ENCODE assay signal across 9 cellular contexts in genomic region chr9:1837453-1838084, GRCh38.
DNase-seq lines count a peak whose midpoint lies in the region; ATAC-seq and TF ChIP-seq lines count a peak whose summit lies in the region.
"Had no signal": no experiment of that assay in that cellular context is flagged by ENCODE, and none has a peak within 500 bp of the region (broad histone marks: within the 10 kb centered on the region; RNA-seq: fewer than 3 reads in every experiment).

No MANE protein-coding gene starts in this region.

- H3F3A ChIP-seq in PC-3 (ENCODE audit: low read length, unreplicated experiment) = no peaks in the 10 kb centered on the region

- peak; percentile 25; the same call in 1 of the 2 replicates for TF ChIP-seq CTCF in PC-3 (conservative IDR thresholded peaks at IDR 0.05; ENCODE audit: low read depth, low read length)

- H3K9me2 ChIP-seq in PC-3 (replicated peaks; ENCODE audit: low read length) = no peaks in the 10 kb centered on the region

- no peak overlapping the region for H3K4me2 ChIP-seq in PC-3 (ENCODE audit: low read length)

- no peak overlapping the region for H3K9ac ChIP-seq in PC-3 (ENCODE audit: low read length)

- ATAC-seq in GM18868 (IDR thresholded peaks at IDR 0.05; ENCODE audit: unreplicated experiment) (peak; percentile 71), HG03439 (IDR thresholded peaks at IDR 0.05; ENCODE audit: unreplicated experiment) (peak; percentile 73), PC-3 (no peak)

- no peaks in the 10 kb centered on the region for H3K27me3 ChIP-seq in PC-3 (ENCODE audit: low read length)

- H3K79me2 ChIP-seq in PC-3 (ENCODE audit: low read length) = no peaks in the 10 kb centered on the region

- H2AFZ ChIP-seq in PC-3 (ENCODE audit: low read length) = no peak overlapping the region

- CTCF ChIA-PET in PC-3 (lab: Charles Lee) = interaction anchor here (0.7 kb wide), 1 partner anchor 825 kb away, joined by 3 read pairs; no protein-coding TSS in a partner anchor

- H3K36me3 ChIP-seq in PC-3 (ENCODE audit: low read depth, low read length) = no peaks in the 10 kb centered on the region

- H3K27ac ChIP-seq in PC-3 (ENCODE audit: low read length) = no peak overlapping the region

- intact Hi-C loops in PC-3 (cut with micrococcal nuclease) = no loop called here
- intact Hi-C loops in head of caudate nucleus (cut with DNase I) = no loop called here

- H4K20me1 ChIP-seq in PC-3 (ENCODE audit: low read length) = no peaks in the 10 kb centered on the region

- H3K4me3 ChIP-seq in PC-3 (ENCODE audit: low read length) = no peak overlapping the region

- no peaks in the 10 kb centered on the region for H3K4me1 ChIP-seq in PC-3 (ENCODE audit: insufficient read depth, low read length)

- POLR2A ChIA-PET in PC-3 (lab: Charles Lee; ENCODE audit: unreplicated experiment) = no interaction called here

- no TSS peak for BruUV-seq in PC-3 (replicated peaks; lab: Mats Ljungman, UMichigan)

- H3K9me3 ChIP-seq in PC-3 (ENCODE audit: low read length) = no peaks in the 10 kb centered on the region

- DNase-seq in DMS153 (lab: John Stamatoyannopoulos, UW) = peak; percentile 41
- DNase-seq in PC-3 = peak; percentile 11
- DNase-seq in head of caudate nucleus = peak in 25 of 42 donors; percentile 7 to 65 (median 18)
- no peak for DNase-seq in SHP77 treated with DMSO at 0.1 percent for 48 hours (lab: John Stamatoyannopoulos, UW)
- DNase-seq in activated CD4-positive, CD25-positive, alpha-beta regulatory T cell treated with anti-CD3 and anti-CD28 coated beads, Interleukin-2, amount 50 U/mL, for 72 hours = no peak
- no peak for DNase-seq in activated effector memory CD4-positive, alpha-beta T cell treated with Interleukin-2 at 50 U/mL for 16 hours
- DNase-seq: activated B cell treated with CpG ODN at 0.5 μM for 24 hours had no signal

Comparison
In these comparisons a context has a peak if more than half of its experiments do, and no peak if none do; other contexts are left out.
1. DNase-seq: peak in DMS153 (single experiment), PC-3 (single experiment) and head of caudate nucleus (25 of 42); none in SHP77 treated with DMSO at 0.1 percent for 48 hours (single experiment), activated CD4-positive, CD25-positive, alpha-beta regulatory T cell treated with anti-CD3 and anti-CD28 coated beads, Interleukin-2, amount 50 U/mL, for 72 hours (single experiment) and activated effector memory CD4-positive, alpha-beta T cell treated with Interleukin-2 at 50 U/mL for 16 hours (single experiment).